ENCODE assay signal across 17 cellular contexts in genomic region chr22:19957445-19957844, GRCh38. TPM values are rescaled to one million over a fixed set of nuclear protein-coding genes. Genes with fewer than 3 reads are reported as not detected.
A peak's percentile ranks its signal among the peaks of the same experiment; 100 is the strongest.
DNase-seq lines count a peak whose midpoint lies in the region; ATAC-seq and TF ChIP-seq lines count a peak whose summit lies in the region.
"Had no signal": no experiment of that assay in that cellular context is flagged by ENCODE, and none has a peak within 500 bp of the region (broad histone marks: within the 10 kb centered on the region; RNA-seq: fewer than 3 reads in every experiment).

No MANE protein-coding gene starts in this region.

- H3K27me3 ChIP-seq in SK-N-SH (ENCODE audit: insufficient read depth) (no peaks in the 10 kb centered on the region), endodermal cell (ENCODE audit: control insufficient read depth, insufficient read depth, low read length, poor library complexity, severe bottlenecking) (no peaks in the 10 kb centered on the region), trophoblast cell (ENCODE audit: insufficient read depth, low read length) (no peaks in the 10 kb centered on the region)
- H3K27me3 ChIP-seq: neural progenitor cell had no signal

- no peak overlapping the region for H3K14ac ChIP-seq in trophoblast cell (ENCODE audit: low read length)

- H3K9me3 ChIP-seq in SK-N-SH (no peaks in the 10 kb centered on the region), endodermal cell (ENCODE audit: control insufficient read depth, low read length) (no peaks in the 10 kb centered on the region), trophoblast cell (ENCODE audit: insufficient read depth, low read depth, low read length) (peaks cover 2% of the 10 kb centered on the region)
- H3K9me3 ChIP-seq: Caco-2 had no signal

- no peak overlapping the region for H2AFZ ChIP-seq in SK-N-SH (ENCODE audit: low read depth)
- H2AFZ ChIP-seq in trophoblast cell (ENCODE audit: insufficient read depth, low read length, poor library complexity): no peak overlapping the region
- H2AFZ ChIP-seq: neural progenitor cell had no signal

- H3K18ac ChIP-seq in trophoblast cell (ENCODE audit: low read length): no peak overlapping the region

- peak; percentile 32 for DNase-seq in SK-N-SH
- no peak for DNase-seq in LNCaP clone FGC (ENCODE audit: low read depth)
- no peak for DNase-seq in endodermal cell
- no peak for DNase-seq in trophoblast cell
- no peak for DNase-seq in retina
- no peak for DNase-seq in stimulated activated CD8-positive, alpha-beta memory T cell treated with anti-CD3 and anti-CD28 coated beads, Interleukin-4, amount 100 ng/mL, for 48 hours
- no peak for DNase-seq in putamen (ENCODE audit: low spot score)
- DNase-seq: Caco-2; HCEC 1CT; mesenchymal stem cell; NCI-H2081; NCI-H526 treated with DMSO at 0.1 percent for 48 hours; stimulated activated CD4-positive, alpha-beta T cell treated with anti-CD3 and anti-CD28 coated beads, Interleukin-2, amount 100 ng/mL, for 24 hours; T-helper 1 cell had no signal

- H3K79me1 ChIP-seq in trophoblast cell (ENCODE audit: low read length): peaks cover 12% of the 10 kb centered on the region

- 100% methylated on average over 4 of the region's 9 CpGs for WGBS in SK-N-SH (ENCODE audit: low lambda C conversion rate)
- 91 to 93% methylated on average over 9 of the region's 9 CpGs for WGBS in endodermal cell (ENCODE audit: insufficient coverage in 1 of 2, insufficient read length in 1 of 2), 2 experiments
- WGBS in trophoblast cell (ENCODE audit: extremely low coverage, insufficient coverage, insufficient read length): no CpG with 5 or more reads among the region's 9 CpGs

- H3K36me3 Mint-ChIP-seq in endodermal cell (ENCODE audit: low read depth): no peaks in the 10 kb centered on the region
- H3K36me3 Mint-ChIP-seq: neural progenitor cell had no signal

- H3K27ac Mint-ChIP-seq in endodermal cell: no peak overlapping the region
- H3K27ac Mint-ChIP-seq: activated T-helper 2 cell treated with anti-CD3 and anti-CD28 coated beads, Interferon-gamma antibody, Interleukin-2, Interleukin-4, amounts not matched to agents 10 μg/mL and 5 μg/mL and 100 μg/mL, durations not matched to agents 14 hours and 24 hours and 36 hours; neural progenitor cell had no signal

- H3K4me3 Mint-ChIP-seq in endodermal cell: no peak overlapping the region
- H3K4me3 Mint-ChIP-seq: neural progenitor cell had no signal

- no peak overlapping the region for H4K12ac ChIP-seq in trophoblast cell (ENCODE audit: low read depth, low read length)

- H3K4me1 Mint-ChIP-seq in endodermal cell: peaks cover 16% of the 10 kb centered on the region

- H3K9me3 Mint-ChIP-seq in endodermal cell: no peaks in the 10 kb centered on the region
- H3K9me3 Mint-ChIP-seq: activated T-helper 2 cell treated with anti-CD3 and anti-CD28 coated beads, Interferon-gamma antibody, Interleukin-2, Interleukin-4, amounts not matched to agents 10 μg/mL and 5 μg/mL and 100 μg/mL, durations not matched to agents 14 hours and 24 hours and 36 hours; neural progenitor cell had no signal

- H3K4me2 ChIP-seq in SK-N-SH: no peak overlapping the region
- no peak overlapping the region for H3K4me2 ChIP-seq in trophoblast cell (ENCODE audit: low read length)
- H3K4me2 ChIP-seq: neural progenitor cell had no signal

- no peak for TF ChIP-seq RAD21 in SK-N-SH (IDR thresholded peaks at IDR 0.05; ENCODE audit: low read length)

- peaks cover under 1 to 7% of the 10 kb centered on the region in 2 experiments; a peak in 2 of 4 replicates for H3K4me1 ChIP-seq in SK-N-SH (ENCODE audit: control insufficient read depth in 1 of 2, insufficient read depth in 2 of 2, low read depth in 1 of 2, low read length in 1 of 2)
- H3K4me1 ChIP-seq in endodermal cell (ENCODE audit: control insufficient read depth, insufficient read depth, low read length): peaks cover 5% of the 10 kb centered on the region
- peaks cover 22 to 26% of the 10 kb centered on the region in 2 experiments for H3K4me1 ChIP-seq in trophoblast cell (ENCODE audit: control insufficient read depth in 1 of 2, insufficient read depth in 2 of 2, low read length in 2 of 2)

- H3K4me3 ChIP-seq in SK-N-SH (ENCODE audit: low read depth in 2 of 2, low read length in 1 of 2): no peak overlapping the region
- H3K4me3 ChIP-seq in LNCaP clone FGC (ENCODE audit: low read depth, low read length): no peak overlapping the region
- no peak overlapping the region for H3K4me3 ChIP-seq in endodermal cell (ENCODE audit: low read length)
- H3K4me3 ChIP-seq in trophoblast cell (ENCODE audit: low read depth, low read length): peak overlapping the region; percentile 1
- H3K4me3 ChIP-seq: neural progenitor cell had no signal

- no peak for ATAC-seq in SK-N-SH treated with all-trans-retinoic acid at 6 μM for 48 hours

- H3K27me3 Mint-ChIP-seq in endodermal cell (ENCODE audit: insufficient read depth): no peaks in the 10 kb centered on the region

- POLR2A ChIA-PET in SK-N-SH (lab: Yijun Ruan, JAX): no interaction called here

- H3F3A ChIP-seq in SK-N-SH (replicated peaks; ENCODE audit: insufficient read depth): no peaks in the 10 kb centered on the region

- no peak overlapping the region for H2BK120ac ChIP-seq in trophoblast cell (ENCODE audit: insufficient read depth, low read length, poor library complexity)

- H3K79me2 ChIP-seq in SK-N-SH (ENCODE audit: insufficient read depth) (peaks cover 46% of the 10 kb centered on the region; the same call in 1 of the 2 replicates), trophoblast cell (ENCODE audit: control insufficient read depth, insufficient read depth, low read length, poor library complexity) (no peaks in the 10 kb centered on the region)

- H3K9ac ChIP-seq in SK-N-SH: no peak overlapping the region
- H3K9ac ChIP-seq in endodermal cell (ENCODE audit: extremely low read depth, low read length, poor library complexity, severe bottlenecking): no peak overlapping the region
- H3K9ac ChIP-seq in trophoblast cell (ENCODE audit: low read length): no peak overlapping the region
- H3K9ac ChIP-seq: neural progenitor cell had no signal

- H2BK12ac ChIP-seq in trophoblast cell (ENCODE audit: low read length): no peak overlapping the region

- CTCF ChIA-PET in SK-N-SH (lab: Yijun Ruan, JAX): interaction anchor here (1.3 to 1.4 kb wide), 2 partner anchors 9 to 56 kb away, joined by 4 to 5 read pairs; no protein-coding TSS in a partner anchor

- no peaks in the 10 kb centered on the region for H3K9me2 ChIP-seq in SK-N-SH

- H4K91ac ChIP-seq in trophoblast cell (ENCODE audit: low read depth, low read length): no peak overlapping the region

- peaks cover 34% of the 10 kb centered on the region; the same call in 1 of the 2 replicates for H4K20me1 ChIP-seq in SK-N-SH (ENCODE audit: insufficient read depth)

- no peak overlapping the region for H3K4ac ChIP-seq in trophoblast cell (ENCODE audit: low read depth, low read length)

- TF ChIP-seq EP300 in SK-N-SH (IDR thresholded peaks at IDR 0.05; ENCODE audit: borderline replicate concordance in 1 of 2, low read depth in 1 of 2, low read length in 1 of 2): no peak

- TF ChIP-seq CTCF in SK-N-SH (IDR thresholded peaks at IDR 0.05): no peak
- 0 out of 2 replicates have a peak, but pooled peaks have one; percentile 5 for TF ChIP-seq CTCF in LNCaP clone FGC (IDR thresholded peaks at IDR 0.05; ENCODE audit: control insufficient read depth, extremely low read depth, insufficient read depth)
- TF ChIP-seq CTCF in endodermal cell (conservative IDR thresholded peaks at IDR 0.05): peak; percentile 54

- no peak overlapping the region for H2AK5ac ChIP-seq in trophoblast cell (ENCODE audit: low read length)

- H4K8ac ChIP-seq in trophoblast cell (ENCODE audit: low read depth, low read length): no peak overlapping the region

- peaks cover 0 to 4% of the 10 kb centered on the region in 2 experiments for H3K36me3 ChIP-seq in SK-N-SH (replicated peaks in 1 of 2; ENCODE audit: control insufficient read depth in 1 of 2, insufficient read depth in 2 of 2, low read length in 1 of 2)
- H3K36me3 ChIP-seq in endodermal cell (ENCODE audit: control insufficient read depth, insufficient read depth, low read length): no peaks in the 10 kb centered on the region
- H3K36me3 ChIP-seq in trophoblast cell (ENCODE audit: control insufficient read depth in 1 of 2, insufficient read depth in 2 of 2, low read length in 2 of 2): no peaks in the 10 kb centered on the region
- H3K36me3 ChIP-seq: neural progenitor cell had no signal

- H3K23ac ChIP-seq in trophoblast cell (ENCODE audit: low read length): no peak overlapping the region

- H3K27ac ChIP-seq in SK-N-SH (ENCODE audit: low read depth in 2 of 2, low read length in 1 of 2): no peak overlapping the region
- H3K27ac ChIP-seq in endodermal cell (ENCODE audit: low read depth, low read length): no peak overlapping the region
- no peak overlapping the region for H3K27ac ChIP-seq in trophoblast cell (ENCODE audit: low read depth, low read length)
- H3K27ac ChIP-seq: neural progenitor cell had no signal

- H2BK5ac ChIP-seq in trophoblast cell (ENCODE audit: low read depth, low read length, poor library complexity): no peak overlapping the region

TF ChIP-seq in SK-N-SH treated with all-trans-retinoic acid at 6 μM for 48 hours, 23 proteins besides CTCF, POLR2A, EP300 and RAD21 (continues in another document):
- TF ChIP-seq ZFP30 (CRISPR knock-in tag; IDR thresholded peaks at IDR 0.05): no peak

RNA-seq across cellular contexts. Expression of gene TXNRD2, which starts 15.8 kb away (rescaled TPM):
- polyA plus RNA-seq in SK-N-SH (2012; rRNA removed): 33.5 and 34.7 TPM in 2 replicates
- polyA plus RNA-seq in SK-N-SH (2012; cell fraction: cytosol; rRNA removed): 16.1 and 21.5 TPM in 2 replicates
- 59.6 and 61.9 TPM in 2 replicates for polyA plus RNA-seq in SK-N-SH (2012; cell fraction: nucleus; rRNA removed)
- 10 to 100 TPM in 1 of 2 donors, 1 to 10 TPM in 1; 7.3 to 13.6 TPM for total RNA-seq in endodermal cell
- polyA plus RNA-seq in endodermal cell (2013, experiment 1 of 2): 11.2 TPM
- 12.2 TPM for polyA plus RNA-seq in endodermal cell (2013, experiment 2 of 2)
- polyA plus RNA-seq in trophoblast cell (2013): 2.2 and 2.6 TPM in 2 replicates

RNA-seq across cellular contexts. Expression of gene COMT, which starts 15.9 kb away (rescaled TPM):
- polyA plus RNA-seq in SK-N-SH (2012; rRNA removed): 205 and 343 TPM in 2 replicates
- polyA plus RNA-seq in SK-N-SH (2012; cell fraction: cytosol; rRNA removed): 170 and 298 TPM in 2 replicates
- polyA plus RNA-seq in SK-N-SH (2012; cell fraction: nucleus; rRNA removed): 209 and 222 TPM in 2 replicates
- total RNA-seq in endodermal cell: 10 to 100 TPM; 26.6 to 27.8 TPM
- polyA plus RNA-seq in endodermal cell (2013, experiment 1 of 2): 84.5 TPM
- polyA plus RNA-seq in endodermal cell (2013, experiment 2 of 2): 77.3 TPM
- 16.0 and 18.0 TPM in 2 replicates for polyA plus RNA-seq in trophoblast cell (2013)

RNA-seq across cellular contexts. Expression of gene ARVCF, which starts 59.2 kb away (rescaled TPM):
- polyA plus RNA-seq in SK-N-SH (2012; rRNA removed): 27.4 and 33.0 TPM in 2 replicates
- 8.7 and 26.7 TPM in 2 replicates for polyA plus RNA-seq in SK-N-SH (2012; cell fraction: cytosol; rRNA removed)
- polyA plus RNA-seq in SK-N-SH (2012; cell fraction: nucleus; rRNA removed): 105 and 141 TPM in 2 replicates
- total RNA-seq in endodermal cell: 10 to 100 TPM; 48.3 to 61.3 TPM
- polyA plus RNA-seq in endodermal cell (2013, experiment 1 of 2): 71.1 TPM
- 66.0 TPM for polyA plus RNA-seq in endodermal cell (2013, experiment 2 of 2)
- polyA plus RNA-seq in trophoblast cell (2013): 5.7 and 5.9 TPM in 2 replicates
